Comparison of ENCODE assay signal across 1 cellular context in the genomic region with DNA sequence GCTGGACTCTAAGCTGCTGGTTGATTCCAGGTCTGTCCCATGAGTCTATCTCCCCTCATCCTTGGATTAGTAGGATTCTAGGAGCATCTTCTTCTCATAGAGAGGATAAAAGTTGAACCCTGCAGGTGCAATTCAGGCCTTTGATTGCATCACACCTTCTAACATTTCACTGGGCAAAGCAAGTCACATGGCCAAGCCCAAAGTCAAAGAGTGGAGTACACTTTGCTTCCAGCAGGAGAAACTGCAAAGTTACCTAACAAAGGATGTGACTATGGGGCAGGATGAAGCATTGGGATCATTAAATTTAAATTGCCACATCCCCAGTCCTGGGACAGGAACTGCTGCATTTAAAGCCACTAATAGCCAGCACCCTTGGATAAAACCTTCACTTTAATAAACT.
TF ChIP-seq lines count a peak whose summit lies in the region.

No MANE protein-coding gene starts in this region.

TF ChIP-seq in H1, 55 proteins besides CTCF, POLR2A, EP300 and RAD21:
- TF ChIP-seq, protein P1, sequence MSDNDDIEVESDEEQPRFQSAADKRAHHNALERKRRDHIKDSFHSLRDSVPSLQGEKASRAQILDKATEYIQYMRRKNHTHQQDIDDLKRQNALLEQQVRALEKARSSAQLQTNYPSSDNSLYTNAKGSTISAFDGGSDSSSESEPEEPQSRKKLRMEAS (IDR thresholded peaks at IDR 0.05) = 0 out of 2 replicates have a peak, but pooled peaks have one; percentile 17
- no peak for TF ChIP-seq RNF2 (IDR thresholded peaks at IDR 0.05; ENCODE audit: borderline replicate concordance, low read depth, low read length, missing control alignments, poor library complexity, severe bottlenecking)
- no peak for TF ChIP-seq JUN (IDR thresholded peaks at IDR 0.05; ENCODE audit: low read depth, low read length)
- TF ChIP-seq BACH1 (IDR thresholded peaks at IDR 0.05; ENCODE audit: low read length) = no peak
- no peak for TF ChIP-seq EZH2 (IDR thresholded peaks at IDR 0.05; ENCODE audit: low read depth, low read length, severe bottlenecking)
- no peak for TF ChIP-seq SRF (IDR thresholded peaks at IDR 0.05; ENCODE audit: low read depth, low read length)
- no peak for TF ChIP-seq ZNF274 (IDR thresholded peaks at IDR 0.05; ENCODE audit: borderline replicate concordance, extremely low read depth, low read length)
- TF ChIP-seq TAF7 (optimal IDR thresholded peaks at IDR 0.05; ENCODE audit: borderline replicate concordance, low read depth, low read length) = no peak
- no peak for TF ChIP-seq NRF1 (IDR thresholded peaks at IDR 0.05; ENCODE audit: low read depth, low read length)
- no peak for TF ChIP-seq RFX5 (IDR thresholded peaks at IDR 0.05; ENCODE audit: borderline replicate concordance, low read depth, low read length)
- no peak for TF ChIP-seq EGR1 (IDR thresholded peaks at IDR 0.05; ENCODE audit: borderline replicate concordance, low read depth, low read length)
- no peak for TF ChIP-seq KDM4A (IDR thresholded peaks at IDR 0.05; ENCODE audit: low read depth, low read length, severe bottlenecking)
- TF ChIP-seq, protein P2, sequence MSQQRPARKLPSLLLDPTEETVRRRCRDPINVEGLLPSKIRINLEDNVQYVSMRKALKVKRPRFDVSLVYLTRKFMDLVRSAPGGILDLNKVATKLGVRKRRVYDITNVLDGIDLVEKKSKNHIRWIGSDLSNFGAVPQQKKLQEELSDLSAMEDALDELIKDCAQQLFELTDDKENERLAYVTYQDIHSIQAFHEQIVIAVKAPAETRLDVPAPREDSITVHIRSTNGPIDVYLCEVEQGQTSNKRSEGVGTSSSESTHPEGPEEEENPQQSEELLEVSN (IDR thresholded peaks at IDR 0.05) = no peak
- no peak for TF ChIP-seq BRCA1 (IDR thresholded peaks at IDR 0.05; ENCODE audit: low read depth, low read length)
- TF ChIP-seq NANOG (IDR thresholded peaks at IDR 0.05; ENCODE audit: insufficient read depth, low read depth, low read length, poor library complexity, severe bottlenecking) = no peak
- TF ChIP-seq POU5F1 (IDR thresholded peaks at IDR 0.05; ENCODE audit: low read depth, low read length) = no peak
- no peak for TF ChIP-seq ASH2L (IDR thresholded peaks at IDR 0.05; ENCODE audit: low read length)
- TF ChIP-seq, protein P3, sequence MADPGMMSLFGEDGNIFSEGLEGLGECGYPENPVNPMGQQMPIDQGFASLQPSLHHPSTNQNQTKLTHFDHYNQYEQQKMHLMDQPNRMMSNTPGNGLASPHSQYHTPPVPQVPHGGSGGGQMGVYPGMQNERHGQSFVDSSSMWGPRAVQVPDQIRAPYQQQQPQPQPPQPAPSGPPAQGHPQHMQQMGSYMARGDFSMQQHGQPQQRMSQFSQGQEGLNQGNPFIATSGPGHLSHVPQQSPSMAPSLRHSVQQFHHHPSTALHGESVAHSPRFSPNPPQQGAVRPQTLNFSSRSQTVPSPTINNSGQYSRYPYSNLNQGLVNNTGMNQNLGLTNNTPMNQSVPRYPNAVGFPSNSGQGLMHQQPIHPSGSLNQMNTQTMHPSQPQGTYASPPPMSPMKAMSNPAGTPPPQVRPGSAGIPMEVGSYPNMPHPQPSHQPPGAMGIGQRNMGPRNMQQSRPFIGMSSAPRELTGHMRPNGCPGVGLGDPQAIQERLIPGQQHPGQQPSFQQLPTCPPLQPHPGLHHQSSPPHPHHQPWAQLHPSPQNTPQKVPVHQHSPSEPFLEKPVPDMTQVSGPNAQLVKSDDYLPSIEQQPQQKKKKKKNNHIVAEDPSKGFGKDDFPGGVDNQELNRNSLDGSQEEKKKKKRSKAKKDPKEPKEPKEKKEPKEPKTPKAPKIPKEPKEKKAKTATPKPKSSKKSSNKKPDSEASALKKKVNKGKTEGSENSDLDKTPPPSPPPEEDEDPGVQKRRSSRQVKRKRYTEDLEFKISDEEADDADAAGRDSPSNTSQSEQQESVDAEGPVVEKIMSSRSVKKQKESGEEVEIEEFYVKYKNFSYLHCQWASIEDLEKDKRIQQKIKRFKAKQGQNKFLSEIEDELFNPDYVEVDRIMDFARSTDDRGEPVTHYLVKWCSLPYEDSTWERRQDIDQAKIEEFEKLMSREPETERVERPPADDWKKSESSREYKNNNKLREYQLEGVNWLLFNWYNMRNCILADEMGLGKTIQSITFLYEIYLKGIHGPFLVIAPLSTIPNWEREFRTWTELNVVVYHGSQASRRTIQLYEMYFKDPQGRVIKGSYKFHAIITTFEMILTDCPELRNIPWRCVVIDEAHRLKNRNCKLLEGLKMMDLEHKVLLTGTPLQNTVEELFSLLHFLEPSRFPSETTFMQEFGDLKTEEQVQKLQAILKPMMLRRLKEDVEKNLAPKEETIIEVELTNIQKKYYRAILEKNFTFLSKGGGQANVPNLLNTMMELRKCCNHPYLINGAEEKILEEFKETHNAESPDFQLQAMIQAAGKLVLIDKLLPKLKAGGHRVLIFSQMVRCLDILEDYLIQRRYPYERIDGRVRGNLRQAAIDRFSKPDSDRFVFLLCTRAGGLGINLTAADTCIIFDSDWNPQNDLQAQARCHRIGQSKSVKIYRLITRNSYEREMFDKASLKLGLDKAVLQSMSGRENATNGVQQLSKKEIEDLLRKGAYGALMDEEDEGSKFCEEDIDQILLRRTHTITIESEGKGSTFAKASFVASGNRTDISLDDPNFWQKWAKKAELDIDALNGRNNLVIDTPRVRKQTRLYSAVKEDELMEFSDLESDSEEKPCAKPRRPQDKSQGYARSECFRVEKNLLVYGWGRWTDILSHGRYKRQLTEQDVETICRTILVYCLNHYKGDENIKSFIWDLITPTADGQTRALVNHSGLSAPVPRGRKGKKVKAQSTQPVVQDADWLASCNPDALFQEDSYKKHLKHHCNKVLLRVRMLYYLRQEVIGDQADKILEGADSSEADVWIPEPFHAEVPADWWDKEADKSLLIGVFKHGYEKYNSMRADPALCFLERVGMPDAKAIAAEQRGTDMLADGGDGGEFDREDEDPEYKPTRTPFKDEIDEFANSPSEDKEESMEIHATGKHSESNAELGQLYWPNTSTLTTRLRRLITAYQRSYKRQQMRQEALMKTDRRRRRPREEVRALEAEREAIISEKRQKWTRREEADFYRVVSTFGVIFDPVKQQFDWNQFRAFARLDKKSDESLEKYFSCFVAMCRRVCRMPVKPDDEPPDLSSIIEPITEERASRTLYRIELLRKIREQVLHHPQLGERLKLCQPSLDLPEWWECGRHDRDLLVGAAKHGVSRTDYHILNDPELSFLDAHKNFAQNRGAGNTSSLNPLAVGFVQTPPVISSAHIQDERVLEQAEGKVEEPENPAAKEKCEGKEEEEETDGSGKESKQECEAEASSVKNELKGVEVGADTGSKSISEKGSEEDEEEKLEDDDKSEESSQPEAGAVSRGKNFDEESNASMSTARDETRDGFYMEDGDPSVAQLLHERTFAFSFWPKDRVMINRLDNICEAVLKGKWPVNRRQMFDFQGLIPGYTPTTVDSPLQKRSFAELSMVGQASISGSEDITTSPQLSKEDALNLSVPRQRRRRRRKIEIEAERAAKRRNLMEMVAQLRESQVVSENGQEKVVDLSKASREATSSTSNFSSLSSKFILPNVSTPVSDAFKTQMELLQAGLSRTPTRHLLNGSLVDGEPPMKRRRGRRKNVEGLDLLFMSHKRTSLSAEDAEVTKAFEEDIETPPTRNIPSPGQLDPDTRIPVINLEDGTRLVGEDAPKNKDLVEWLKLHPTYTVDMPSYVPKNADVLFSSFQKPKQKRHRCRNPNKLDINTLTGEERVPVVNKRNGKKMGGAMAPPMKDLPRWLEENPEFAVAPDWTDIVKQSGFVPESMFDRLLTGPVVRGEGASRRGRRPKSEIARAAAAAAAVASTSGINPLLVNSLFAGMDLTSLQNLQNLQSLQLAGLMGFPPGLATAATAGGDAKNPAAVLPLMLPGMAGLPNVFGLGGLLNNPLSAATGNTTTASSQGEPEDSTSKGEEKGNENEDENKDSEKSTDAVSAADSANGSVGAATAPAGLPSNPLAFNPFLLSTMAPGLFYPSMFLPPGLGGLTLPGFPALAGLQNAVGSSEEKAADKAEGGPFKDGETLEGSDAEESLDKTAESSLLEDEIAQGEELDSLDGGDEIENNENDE (IDR thresholded peaks at IDR 0.05; ENCODE audit: insufficient replicate concordance, low read length) = no peak
- TF ChIP-seq SP2 (IDR thresholded peaks at IDR 0.05; ENCODE audit: low read length) = no peak
- no peak for TF ChIP-seq SIRT6 (IDR thresholded peaks at IDR 0.05; ENCODE audit: low read length)
- TF ChIP-seq SP4 (IDR thresholded peaks at IDR 0.05; ENCODE audit: low read length) = no peak
- TF ChIP-seq TCF12 (IDR thresholded peaks at IDR 0.05; ENCODE audit: low read depth, low read length) = no peak
- TF ChIP-seq YY1 (IDR thresholded peaks at IDR 0.05; ENCODE audit: low read depth, low read length) = no peak
- TF ChIP-seq CHD2 (IDR thresholded peaks at IDR 0.05; ENCODE audit: low read length) = no peak
- TF ChIP-seq CEBPB (IDR thresholded peaks at IDR 0.05; ENCODE audit: low read depth, low read length) = peak; percentile 97
- TF ChIP-seq, protein P4, sequence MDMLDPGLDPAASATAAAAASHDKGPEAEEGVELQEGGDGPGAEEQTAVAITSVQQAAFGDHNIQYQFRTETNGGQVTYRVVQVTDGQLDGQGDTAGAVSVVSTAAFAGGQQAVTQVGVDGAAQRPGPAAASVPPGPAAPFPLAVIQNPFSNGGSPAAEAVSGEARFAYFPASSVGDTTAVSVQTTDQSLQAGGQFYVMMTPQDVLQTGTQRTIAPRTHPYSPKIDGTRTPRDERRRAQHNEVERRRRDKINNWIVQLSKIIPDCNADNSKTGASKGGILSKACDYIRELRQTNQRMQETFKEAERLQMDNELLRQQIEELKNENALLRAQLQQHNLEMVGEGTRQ (IDR thresholded peaks at IDR 0.05; ENCODE audit: low read length) = peak; percentile 58; the same call in 1 of the 2 replicates
- TF ChIP-seq CBX5 (IDR thresholded peaks at IDR 0.05; ENCODE audit: low read depth, low read length) = no peak
- TF ChIP-seq TAF1 (IDR thresholded peaks at IDR 0.05; ENCODE audit: low read depth, low read length) = no peak
- TF ChIP-seq SP1 (IDR thresholded peaks at IDR 0.05; ENCODE audit: low read depth, low read length) = no peak
- TF ChIP-seq, protein P5, sequence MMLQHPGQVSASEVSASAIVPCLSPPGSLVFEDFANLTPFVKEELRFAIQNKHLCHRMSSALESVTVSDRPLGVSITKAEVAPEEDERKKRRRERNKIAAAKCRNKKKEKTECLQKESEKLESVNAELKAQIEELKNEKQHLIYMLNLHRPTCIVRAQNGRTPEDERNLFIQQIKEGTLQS (IDR thresholded peaks at IDR 0.05; ENCODE audit: insufficient read depth, low read depth, low read length) = 0 out of 2 replicates have a peak, but pooled peaks have one; percentile 50
- no peak for TF ChIP-seq SUZ12 (IDR thresholded peaks at IDR 0.05; ENCODE audit: low read length)
TF ChIP-seq in H1: peak in this region for 4.
